10 cellular contexts compared by ENCODE assay signal in the genomic region with DNA sequence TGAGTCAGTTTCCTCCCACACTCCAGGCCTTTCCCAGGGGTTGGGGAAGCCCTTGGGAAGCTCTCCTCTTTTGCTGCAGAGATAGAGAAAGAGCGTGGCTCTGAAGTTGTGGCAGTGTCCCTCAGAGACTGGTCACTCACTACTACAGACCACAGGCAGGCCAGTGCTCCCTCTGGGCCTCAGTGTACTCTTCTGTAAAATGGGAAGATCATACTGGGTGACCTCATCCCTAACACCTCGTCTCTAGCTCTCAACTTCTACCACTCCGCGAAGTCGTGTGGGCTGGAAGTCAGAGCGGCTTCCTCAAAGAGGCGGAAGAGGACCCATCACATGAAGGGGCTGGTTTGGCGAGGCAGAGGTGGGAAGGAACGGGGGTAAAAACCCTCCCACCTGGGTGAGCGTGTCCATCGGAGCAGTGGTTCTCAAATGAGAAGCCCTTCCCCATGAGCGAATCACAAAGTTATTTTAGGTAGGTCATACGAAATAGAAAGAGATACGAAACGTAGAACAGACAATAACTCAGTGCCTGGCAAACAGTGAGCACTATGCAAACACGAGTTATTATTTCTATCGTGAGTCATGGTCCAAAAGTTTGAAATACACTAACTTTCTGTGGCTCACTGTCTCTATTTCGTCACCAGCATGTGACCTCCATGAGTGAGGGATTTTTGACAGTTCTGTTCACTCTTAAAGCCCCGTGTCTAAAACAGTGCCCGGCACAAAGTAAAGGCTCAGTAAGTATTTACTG. TPM values are rescaled to one million over a fixed set of nuclear protein-coding genes. Genes with fewer than 3 reads are reported as not detected.
A peak's percentile ranks its signal among the peaks of the same experiment; 100 is the strongest.
DNase-seq lines count a peak whose midpoint lies in the region; ATAC-seq, FAIRE-seq and TF ChIP-seq lines count a peak whose summit lies in the region.
"Had no signal": no experiment of that assay in that cellular context is flagged by ENCODE, and none has a peak within 500 bp of the region (broad histone marks: within the 10 kb centered on the region; RNA-seq: fewer than 3 reads in every experiment).

No MANE protein-coding gene starts in this region.

- H3K27ac Mint-ChIP-seq in natural killer cell treated with Interleukin-12 subunit alpha and Interleukin-12 subunit beta and Interleukin-15 and Interleukin-18, amount 100 ng/mL, for 72 hours, result peak overlapping the region in 1 of 2 donors; percentile 60

- H3K4me3 Mint-ChIP-seq in natural killer cell treated with Interleukin-12 subunit alpha and Interleukin-12 subunit beta and Interleukin-15 and Interleukin-18, amount 100 ng/mL, for 72 hours, result no peak overlapping the region
- H3K4me3 Mint-ChIP-seq: T-cell had no signal

- DNase-seq in Daoy (ENCODE audit: low read depth) (peak; percentile 63), NB4 (ENCODE audit: low read depth) (peak; percentile 38), posterior vena cava (ENCODE audit: low spot score) (peak; percentile 64), NCI-H524 (lab: John Stamatoyannopoulos, UW) (no peak), GM12891 (ENCODE audit: insufficient read length, low spot score) (no peak), COLO668 (lab: John Stamatoyannopoulos, UW; ENCODE audit: unreplicated experiment) (no peak)
- DNase-seq in natural killer cell treated with Interleukin-12 subunit alpha and Interleukin-12 subunit beta and Interleukin-15 and Interleukin-18, amount 100 ng/mL, for 72 hours (ENCODE audit: low spot score), result no peak
- DNase-seq: NCI-H2171, T-cell had no signal

- TF ChIP-seq POLR2A in NB4 (IDR thresholded peaks at IDR 0.05; ENCODE audit: extremely low read depth, insufficient read length) (no peak), GM12891 (IDR thresholded peaks at IDR 0.05; ENCODE audit: low read depth, low read length) (no peak)

- intact Hi-C loops in posterior vena cava (cut with DNase I), result no loop called here

- no peak for TF ChIP-seq CTCF in NB4 (IDR thresholded peaks at IDR 0.05; ENCODE audit: low read depth, low read length)

- no peaks in the 10 kb centered on the region for H3K9me3 Mint-ChIP-seq in natural killer cell treated with Interleukin-12 subunit alpha and Interleukin-12 subunit beta and Interleukin-15 and Interleukin-18, amount 100 ng/mL, for 72 hours
- H3K9me3 Mint-ChIP-seq: T-cell had no signal

- ATAC-seq in esophagus mucosa, result peak; percentile 54
- no peak for ATAC-seq in natural killer cell treated with Interleukin-12 subunit alpha and Interleukin-12 subunit beta and Interleukin-15 and Interleukin-18, amount 100 ng/mL, for 72 hours
- ATAC-seq: T-cell had no signal

- no peaks in the 10 kb centered on the region for H3K27me3 Mint-ChIP-seq in natural killer cell treated with Interleukin-12 subunit alpha and Interleukin-12 subunit beta and Interleukin-15 and Interleukin-18, amount 100 ng/mL, for 72 hours
- H3K27me3 Mint-ChIP-seq: T-cell had no signal

- FAIRE-seq in GM12891 (lab: Jason Lieb, UNC), result no peak

- no peaks in the 10 kb centered on the region for H3K36me3 Mint-ChIP-seq in natural killer cell treated with Interleukin-12 subunit alpha and Interleukin-12 subunit beta and Interleukin-15 and Interleukin-18, amount 100 ng/mL, for 72 hours

- peaks cover 7 to 8% of the 10 kb centered on the region in 2 donors for H3K4me1 Mint-ChIP-seq in natural killer cell treated with Interleukin-12 subunit alpha and Interleukin-12 subunit beta and Interleukin-15 and Interleukin-18, amount 100 ng/mL, for 72 hours (ENCODE audit: low read depth in 2 of 2)

- H3K4me3 ChIP-seq in NB4 (ENCODE audit: low read depth, low read length), result no peak overlapping the region

TF ChIP-seq in GM12891, 5 proteins besides CTCF, POLR2A, EP300 and RAD21:
- no peak for TF ChIP-seq PAX5 (IDR thresholded peaks at IDR 0.05; ENCODE audit: insufficient read depth, low read length, severe bottlenecking)
- no peak for TF ChIP-seq SPI1 (IDR thresholded peaks at IDR 0.05; ENCODE audit: low read depth, low read length)

RNA-seq across cellular contexts. Expression of a gene that starts 32.7 kb away (rescaled TPM):
- total RNA-seq in Daoy (2014; rRNA removed; shearing (Covaris generic)), result 13.9 and 20.9 TPM in 2 replicates
- 9.5 TPM for total RNA-seq in esophagus mucosa
- total RNA-seq in posterior vena cava, result 10 to 100 TPM; 91.8 to 94.2 TPM
- polyA plus RNA-seq in GM12891 (2012; ENCODE audit: low read depth, missing spikeins), result 3.2 TPM
- total RNA-seq in natural killer cell treated with Interleukin-12 subunit alpha and Interleukin-12 subunit beta and Interleukin-15 and Interleukin-18, amount 100 ng/mL, for 72 hours, result 10 to 100 TPM; 19.9 to 22.6 TPM

Comparison
In these comparisons a context has a peak if more than half of its experiments do, and no peak if none do; other contexts are left out.
1. DNase-seq: peak in Daoy (single experiment), NB4 (single experiment) and posterior vena cava (single experiment); none in NCI-H524 (0 of 2), GM12891 (single experiment), COLO668 (single experiment) and natural killer cell treated with Interleukin-12 subunit alpha and Interleukin-12 subunit beta and Interleukin-15 and Interleukin-18, amount 100 ng/mL, for 72 hours (single experiment).